In the genomic region with DNA sequence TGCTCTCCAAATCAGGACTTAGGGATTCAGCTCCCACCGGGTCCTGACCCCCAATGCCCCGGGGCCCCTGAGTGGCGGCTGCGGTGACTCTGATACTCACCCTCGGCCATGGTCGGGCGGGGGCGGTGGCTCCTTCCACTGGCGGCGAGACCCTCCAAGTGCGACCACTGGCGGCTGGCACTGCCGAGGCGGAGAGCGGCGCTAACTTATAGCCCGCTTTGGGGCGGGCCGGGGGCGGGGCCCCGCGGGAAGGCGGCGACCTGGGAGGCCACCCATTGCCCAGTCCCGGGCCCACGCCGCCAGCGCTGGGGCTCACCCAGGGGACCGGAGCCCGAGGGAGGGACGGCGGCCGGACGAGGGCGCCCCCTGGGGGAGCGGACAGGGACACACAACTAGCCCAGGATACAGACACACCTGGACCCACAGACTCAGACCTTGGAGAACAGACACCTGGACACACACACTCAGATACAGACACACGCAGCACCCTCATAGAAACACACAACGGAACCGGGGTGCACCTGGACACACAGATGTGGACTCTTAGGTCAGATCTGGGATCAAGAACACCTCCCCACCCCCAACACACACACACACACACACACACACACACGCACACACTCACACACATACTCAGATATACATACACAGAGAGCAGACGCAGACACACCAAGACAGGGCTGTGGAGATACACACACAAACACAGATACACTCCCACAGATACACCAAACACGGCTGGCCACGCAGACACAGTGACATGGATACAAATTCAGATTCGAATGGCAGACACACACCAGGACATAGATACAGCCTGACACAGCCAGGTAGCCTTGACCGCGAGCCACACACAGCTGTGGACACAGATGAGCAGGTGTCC, we compare ENCODE assay signal across 1 cellular context.
TF ChIP-seq lines count a peak whose summit lies in the region.

Gene TGM2 (minus strand): TSS at position 182 of the 877 bp plus-strand sequence. CDS start 72 bp downstream, at position 110.

TF ChIP-seq in GM12878, 131 proteins besides CTCF, POLR2A, EP300 and RAD21 (continued from another document):
- TF ChIP-seq ZNF384 (IDR thresholded peaks at IDR 0.05; ENCODE audit: borderline replicate concordance, low read depth, low read length) (no peak), BHLHE40 (IDR thresholded peaks at IDR 0.05; ENCODE audit: borderline replicate concordance in 1 of 2, low read depth in 2 of 2, low read length in 1 of 2) (peak in 1 of 2 experiments; percentile 60; a peak in 1 of 4 replicates), E2F4 (IDR thresholded peaks at IDR 0.05; ENCODE audit: low read depth, low read length) (no peak), NFXL1 (IDR thresholded peaks at IDR 0.05; ENCODE audit: borderline replicate concordance) (no peak), SREBF1 (IDR thresholded peaks at IDR 0.05; ENCODE audit: low read length) (no peak), IKZF2 (IDR thresholded peaks at IDR 0.05) (peak in 1 of 2 experiments; percentile 40; a peak in 3 of 4 replicates), ZNF274 (IDR thresholded peaks at IDR 0.05; ENCODE audit: insufficient read depth, insufficient read length) (no peak), SP1 (IDR thresholded peaks at IDR 0.05; ENCODE audit: low read depth, low read length) (no peak), RELA (IDR thresholded peaks at IDR 0.05; ENCODE audit: borderline replicate concordance, partially characterized antibody) (peak; percentile 36), MLLT1 (IDR thresholded peaks at IDR 0.05) (peak; percentile 73), NBN (IDR thresholded peaks at IDR 0.05) (peak; percentile 88), SMARCA5 (IDR thresholded peaks at IDR 0.05) (peak; percentile 55; the same call in 1 of the 2 replicates), NR2C2 (IDR thresholded peaks at IDR 0.05; ENCODE audit: borderline replicate concordance, control insufficient read depth, insufficient read length, low read depth) (no peak), IKZF1 (conservative IDR thresholded peaks at IDR 0.05) (peak; percentile 54; the same call in 1 of the 2 replicates)
